Comparison of ENCODE assay signal across 9 cellular contexts in the genomic region with DNA sequence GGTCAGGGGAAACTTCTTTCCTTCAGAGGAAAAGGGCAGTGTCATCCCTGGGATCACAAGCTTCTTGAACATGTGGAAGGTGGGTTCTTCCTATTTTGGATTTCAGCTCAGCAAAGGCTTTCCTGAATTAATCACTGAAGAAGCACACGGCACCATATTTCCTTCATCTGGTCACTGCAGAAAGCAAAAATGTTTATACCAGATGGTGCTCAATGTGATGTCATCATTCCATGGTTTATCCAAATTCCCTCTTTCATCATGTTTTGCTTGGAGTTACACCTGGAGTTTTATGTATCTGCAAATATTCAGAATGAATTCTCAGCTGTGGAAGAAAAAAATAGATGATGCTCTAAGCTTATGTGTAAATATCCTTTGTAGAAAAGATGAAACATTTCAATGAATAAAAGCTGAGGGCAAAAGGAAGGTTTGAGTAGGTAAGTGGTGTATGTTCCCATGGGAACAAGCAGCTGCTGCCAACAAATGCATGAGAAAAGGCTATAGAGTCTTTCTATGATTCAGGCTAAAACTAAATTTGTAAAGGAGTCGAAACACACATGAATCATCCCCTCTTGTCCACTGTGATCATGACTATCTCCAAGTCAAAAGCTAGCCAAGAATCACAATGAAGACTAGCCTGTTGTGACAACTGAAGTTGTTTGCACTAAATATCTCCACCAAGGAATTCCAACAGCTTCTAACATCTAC. TPM values are rescaled to one million over a fixed set of nuclear protein-coding genes. Genes with fewer than 3 reads are reported as not detected.
DNase-seq lines count a peak whose midpoint lies in the region; ATAC-seq and TF ChIP-seq lines count a peak whose summit lies in the region.
"Had no signal": no experiment of that assay in that cellular context is flagged by ENCODE, and none has a peak within 500 bp of the region (broad histone marks: within the 10 kb centered on the region; RNA-seq: fewer than 3 reads in every experiment).

No MANE protein-coding gene starts in this region.

- H3K27ac Mint-ChIP-seq in HFFc6 (peak overlapping the region; percentile 95), T-helper 17 cell (no peak overlapping the region)

- H3K4me3 Mint-ChIP-seq in HFFc6 (peak overlapping the region; percentile 62; the same call in 1 of the 2 replicates), T-helper 17 cell (no peak overlapping the region)

- H3K27ac ChIP-seq in AG04450 (ENCODE audit: low read depth, low read length), result peak overlapping the region; percentile 81

- no peaks in the 10 kb centered on the region for H3K9me3 ChIP-seq in AG04450 (ENCODE audit: control insufficient read depth, insufficient read depth, low read length)
- no peaks in the 10 kb centered on the region for H3K9me3 ChIP-seq in T-helper 17 cell (ENCODE audit: control insufficient read depth, low read length, poor library complexity, severe bottlenecking)

- peaks cover 69% of the 10 kb centered on the region for H3K4me1 Mint-ChIP-seq in HFFc6 (ENCODE audit: low read depth)
- peaks cover 4% of the 10 kb centered on the region for H3K4me1 Mint-ChIP-seq in T-helper 17 cell

- DNase-seq in AG04450 (ENCODE audit: low read depth, low spot score), result peak; percentile 70
- peak; percentile 99 for DNase-seq in HFFc6
- peak; percentile 72 for DNase-seq in amniotic epithelial cell (ENCODE audit: low read depth)
- peak; percentile 37 for DNase-seq in inferior parietal cortex (ENCODE audit: extremely low spot score)
- no peak for DNase-seq in SIG-M5 treated with dmso at 0.1 percent for 504 hours (lab: John Stamatoyannopoulos, UW; ENCODE audit: unreplicated experiment)
- DNase-seq in T-helper 17 cell, result no peak
- DNase-seq: activated CD4-positive, CD25-positive, alpha-beta regulatory T cell had no signal

- CTCF ChIA-PET in AG04450 (lab: Charles Lee), result interaction anchor here (0.9 to 1.7 kb wide), 7 partner anchors 14 to 187 kb away, joined by 3 to 7 read pairs (median 4); no protein-coding TSS in a partner anchor

- H3K27me3 Mint-ChIP-seq in HFFc6 (ENCODE audit: insufficient read depth) (0 out of 2 replicates have a peak, but pooled peaks cover 1% of the 10 kb centered on the region), T-helper 17 cell (peaks cover 42% of the 10 kb centered on the region)

- H3K36me3 Mint-ChIP-seq in HFFc6 (ENCODE audit: low read depth), result peaks cover 10% of the 10 kb centered on the region
- peaks cover 2% of the 10 kb centered on the region for H3K36me3 Mint-ChIP-seq in T-helper 17 cell (ENCODE audit: low read depth)

- no peak for ATAC-seq in GM18873 (IDR thresholded peaks at IDR 0.05; ENCODE audit: low FRiP score, unreplicated experiment)
- no peak for ATAC-seq in T-helper 17 cell
- ATAC-seq in GM18907 (IDR thresholded peaks at IDR 0.05; ENCODE audit: unreplicated experiment), result no peak

- H3K27me3 ChIP-seq in AG04450 (ENCODE audit: control insufficient read depth, insufficient read depth, low read length), result no peaks in the 10 kb centered on the region

- POLR2A ChIA-PET in AG04450 (lab: Yijun Ruan, JAX), result interaction anchor here (0.6 to 1.1 kb wide), 3 partner anchors 26 to 983 kb away, joined by 3 read pairs; a partner anchor contains a TSS

- no peak overlapping the region for H3K4me3 ChIP-seq in AG04450 (ENCODE audit: low read depth, low read length)

- TF ChIP-seq CTCF in AG04450 (IDR thresholded peaks at IDR 0.05; ENCODE audit: low read depth, low read length), result no peak
- no peak for TF ChIP-seq CTCF in HFFc6 (IDR thresholded peaks at IDR 0.05)

- peaks cover 4% of the 10 kb centered on the region; the same call in 1 of the 2 replicates for H3K9me3 Mint-ChIP-seq in HFFc6

RNA-seq across cellular contexts. Expression of a gene that starts 26.9 kb away (rescaled TPM):
- 31.2 and 43.1 TPM in 2 replicates for polyA plus RNA-seq in AG04450 (2011; rRNA removed)
- polyA minus RNA-seq in AG04450 (2011; rRNA and poly(A)+ RNA removed), result 12.7 and 17.1 TPM in 2 replicates
- 10 to 100 TPM; 34.4 to 57.3 (median 39.3) TPM for total RNA-seq in HFFc6 (2021; fragmentation: NEBNext Ultra II Directional; extraction: Animal tissue kit (Norgen Biotek cat#: 25700))
- 10 to 100 TPM in 1 of 2 donors, 1 to 10 TPM in 1; 9.9 to 13.7 TPM for total RNA-seq in T-helper 17 cell

Comparison
In these comparisons a context has a peak if more than half of its experiments do, and no peak if none do; other contexts are left out.
1. DNase-seq: peak in AG04450 (single experiment), HFFc6 (single experiment), amniotic epithelial cell (single experiment) and inferior parietal cortex (single experiment); none in SIG-M5 treated with dmso at 0.1 percent for 504 hours (single experiment) and T-helper 17 cell (0 of 3).